Comparison of ENCODE assay signal across 12 cellular contexts in the genomic region with DNA sequence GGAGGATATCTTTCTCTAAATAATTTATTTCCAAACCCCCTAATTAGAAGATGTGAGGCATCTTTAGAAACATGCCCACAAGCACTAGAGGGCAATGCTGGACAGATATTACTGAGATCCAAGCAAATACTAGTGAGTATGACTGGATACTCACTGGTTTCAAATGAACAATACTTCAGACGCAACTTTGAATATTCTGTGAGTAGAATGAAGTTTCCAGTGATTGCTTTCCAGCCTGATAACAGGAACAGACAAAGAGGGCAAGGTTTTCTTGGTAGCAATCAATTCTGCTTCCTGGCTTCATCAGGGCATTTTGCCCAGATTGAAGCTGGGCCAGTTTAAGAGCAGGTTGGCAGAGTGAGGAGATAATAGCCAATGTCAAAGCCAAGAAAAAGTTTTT.
DNase-seq lines count a peak whose midpoint lies in the region; ATAC-seq and TF ChIP-seq lines count a peak whose summit lies in the region.
"Had no signal": no experiment of that assay in that cellular context is flagged by ENCODE, and none has a peak within 500 bp of the region (broad histone marks: within the 10 kb centered on the region; RNA-seq: fewer than 3 reads in every experiment).

No MANE protein-coding gene starts in this region.

- peaks cover 23% of the 10 kb centered on the region for H3K4me1 ChIP-seq in GM23338 (ENCODE audit: insufficient read depth)
- no peaks in the 10 kb centered on the region for H3K4me1 ChIP-seq in effector memory CD4-positive, alpha-beta T cell (ENCODE audit: control insufficient read depth, insufficient read depth, low read length, poor library complexity, severe bottlenecking)

- H3K4me3 Mint-ChIP-seq in GM23338 (no peak overlapping the region), WTC11 (no peak overlapping the region)
- no peak overlapping the region for H3K4me3 Mint-ChIP-seq in activated CD4-positive, alpha-beta T cell treated with anti-CD3 and anti-CD28 coated beads for 36 hours
- H3K4me3 Mint-ChIP-seq: activated naive CD4-positive, alpha-beta T cell treated with anti-CD3 and anti-CD28 coated beads, Interleukin-2, amount 10 ng/mL, durations not matched to agents 7 days and 5 days had no signal

- ATAC-seq in GM23338 (no peak), WTC11 (no peak)
- ATAC-seq in activated CD4-positive, alpha-beta T cell treated with anti-CD3 and anti-CD28 coated beads for 36 hours: no peak
- ATAC-seq: mucosa of descending colon had no signal

- H3K9me3 Mint-ChIP-seq in GM23338: no peaks in the 10 kb centered on the region
- H3K9me3 Mint-ChIP-seq in WTC11: no peaks in the 10 kb centered on the region
- peaks cover 7% of the 10 kb centered on the region for H3K9me3 Mint-ChIP-seq in activated CD4-positive, alpha-beta T cell treated with anti-CD3 and anti-CD28 coated beads for 36 hours (ENCODE audit: low read depth)

- H2AFZ ChIP-seq in GM23338: no peak overlapping the region

- no peaks in the 10 kb centered on the region for H3K27me3 ChIP-seq in AG04450 (ENCODE audit: control insufficient read depth, insufficient read depth, low read length)
- H3K27me3 ChIP-seq in GM23338 (ENCODE audit: insufficient read depth): no peaks in the 10 kb centered on the region
- H3K27me3 ChIP-seq in WERI-Rb-1 (ENCODE audit: insufficient read depth, low read depth, severe bottlenecking): no peaks in the 10 kb centered on the region
- H3K27me3 ChIP-seq in effector memory CD4-positive, alpha-beta T cell (replicated peaks; ENCODE audit: control insufficient read depth, insufficient read depth, low read length, poor library complexity, severe bottlenecking): no peaks in the 10 kb centered on the region

- CTCF ChIA-PET in AG04450 (lab: Charles Lee) (interaction anchor here (1.6 kb wide), 1 partner anchor 816 kb away, joined by 4 read pairs; no protein-coding TSS in a partner anchor), WTC11 (lab: Charles Lee) (interaction anchor here (1.0 kb wide), 1 partner anchor 10 kb away, joined by 4 read pairs; no protein-coding TSS in a partner anchor)
- CTCF ChIA-PET in activated CD4-positive, alpha-beta T cell treated with anti-CD3 and anti-CD28 coated beads for 36 hours (lab: Charles Lee): no interaction called here

- no peaks in the 10 kb centered on the region for H3K36me3 ChIP-seq in GM23338 (ENCODE audit: insufficient read depth)
- no peaks in the 10 kb centered on the region for H3K36me3 ChIP-seq in WERI-Rb-1
- H3K36me3 ChIP-seq in effector memory CD4-positive, alpha-beta T cell (ENCODE audit: control insufficient read depth, insufficient read depth, low read length): no peaks in the 10 kb centered on the region
- H3K36me3 ChIP-seq: thoracic aorta had no signal

- H3K79me2 ChIP-seq in GM23338 (replicated peaks; ENCODE audit: insufficient read depth): no peaks in the 10 kb centered on the region

- H3K27me3 Mint-ChIP-seq in GM23338 (ENCODE audit: insufficient read depth, low read depth, poor library complexity) (peaks cover 3% of the 10 kb centered on the region), WTC11 (ENCODE audit: low read depth) (no peaks in the 10 kb centered on the region)
- H3K27me3 Mint-ChIP-seq in activated CD4-positive, alpha-beta T cell treated with anti-CD3 and anti-CD28 coated beads for 36 hours: no peaks in the 10 kb centered on the region
- H3K27me3 Mint-ChIP-seq: activated naive CD4-positive, alpha-beta T cell treated with anti-CD3 and anti-CD28 coated beads, Interleukin-2, amount 10 ng/mL, durations not matched to agents 7 days and 5 days had no signal

- H3K4me2 ChIP-seq in GM23338: no peak overlapping the region

- H3K4me3 ChIP-seq in AG04450 (ENCODE audit: low read depth, low read length) (no peak overlapping the region), GM23338 (no peak overlapping the region), WERI-Rb-1 (ENCODE audit: low read depth, low read length) (no peak overlapping the region)
- no peak overlapping the region for H3K4me3 ChIP-seq in effector memory CD4-positive, alpha-beta T cell (ENCODE audit: insufficient read depth, low read depth, low read length, poor library complexity, severe bottlenecking)
- H3K4me3 ChIP-seq: mucosa of descending colon, thoracic aorta had no signal

- DNase-seq in AG04450 (ENCODE audit: low read depth, low spot score) (no peak), GM23338 (ENCODE audit: low spot score) (peak; percentile 27), WERI-Rb-1 (peak; percentile 16), left kidney (ENCODE audit: low read depth, low spot score) (peak; percentile 61), WTC11 (ENCODE audit: low spot score) (no peak), SIG-M5 (lab: John Stamatoyannopoulos, UW) (no peak)
- DNase-seq in effector memory CD4-positive, alpha-beta T cell: no peak
- DNase-seq in activated CD4-positive, alpha-beta T cell treated with anti-CD3 and anti-CD28 coated beads for 36 hours: no peak
- DNase-seq: activated naive CD4-positive, alpha-beta T cell treated with anti-CD3 and anti-CD28 coated beads, Interleukin-2, amount 10 ng/mL, durations not matched to agents 7 days and 5 days; erythroblast had no signal

- TF ChIP-seq CTCF in AG04450 (IDR thresholded peaks at IDR 0.05; ENCODE audit: low read depth, low read length) (peak; percentile 28), GM23338 (conservative IDR thresholded peaks at IDR 0.05; ENCODE audit: low read depth in 2 of 2) (peak; percentile 32 to 44; a peak in 2 of 4 replicates), WERI-Rb-1 (IDR thresholded peaks at IDR 0.05; ENCODE audit: low read depth, low read length) (no peak; the same call in 1 of the 2 replicates), WTC11 (IDR thresholded peaks at IDR 0.05) (no peak)

- peaks cover 25% of the 10 kb centered on the region for H3K4me1 Mint-ChIP-seq in GM23338
- H3K4me1 Mint-ChIP-seq in WTC11: peaks cover 30% of the 10 kb centered on the region
- no peaks in the 10 kb centered on the region for H3K4me1 Mint-ChIP-seq in activated CD4-positive, alpha-beta T cell treated with anti-CD3 and anti-CD28 coated beads for 36 hours
- H3K4me1 Mint-ChIP-seq: activated naive CD4-positive, alpha-beta T cell treated with anti-CD3 and anti-CD28 coated beads, Interleukin-2, amount 10 ng/mL, durations not matched to agents 7 days and 5 days had no signal

- H4K20me1 ChIP-seq in GM23338 (replicated peaks; ENCODE audit: insufficient read depth): no peaks in the 10 kb centered on the region

- no peaks in the 10 kb centered on the region for H3K36me3 Mint-ChIP-seq in GM23338 (ENCODE audit: low read depth)
- H3K36me3 Mint-ChIP-seq in WTC11: no peaks in the 10 kb centered on the region
- H3K36me3 Mint-ChIP-seq in activated CD4-positive, alpha-beta T cell treated with anti-CD3 and anti-CD28 coated beads for 36 hours (ENCODE audit: low read depth): no peaks in the 10 kb centered on the region
- H3K36me3 Mint-ChIP-seq: activated naive CD4-positive, alpha-beta T cell treated with anti-CD3 and anti-CD28 coated beads, Interleukin-2, amount 10 ng/mL, durations not matched to agents 7 days and 5 days had no signal

- no peak overlapping the region for H3K27ac Mint-ChIP-seq in GM23338
- H3K27ac Mint-ChIP-seq in WTC11: no peak overlapping the region
- no peak overlapping the region for H3K27ac Mint-ChIP-seq in activated CD4-positive, alpha-beta T cell treated with anti-CD3 and anti-CD28 coated beads for 36 hours
- H3K27ac Mint-ChIP-seq: activated naive CD4-positive, alpha-beta T cell treated with anti-CD3 and anti-CD28 coated beads, Interleukin-2, amount 10 ng/mL, durations not matched to agents 7 days and 5 days had no signal

- H3K9me2 ChIP-seq in GM23338 (ENCODE audit: insufficient read depth): no peaks in the 10 kb centered on the region; the same call in 1 of the 2 replicates

- no peak overlapping the region for H3K27ac ChIP-seq in AG04450 (ENCODE audit: low read depth, low read length)
- no peak overlapping the region for H3K27ac ChIP-seq in GM23338 (ENCODE audit: low read depth)
- no peak overlapping the region for H3K27ac ChIP-seq in WERI-Rb-1
- no peak overlapping the region for H3K27ac ChIP-seq in effector memory CD4-positive, alpha-beta T cell (ENCODE audit: insufficient read depth, low read length, poor library complexity, severe bottlenecking)
- H3K27ac ChIP-seq: thoracic aorta had no signal

- no peaks in the 10 kb centered on the region for H3F3A ChIP-seq in GM23338 (replicated peaks; ENCODE audit: low read depth)

- intact Hi-C loops in activated CD4-positive, alpha-beta T cell treated with anti-CD3 and anti-CD28 coated beads for 36 hours (cut with DNase I, micrococcal nuclease): no loop called here

- H3K9me3 ChIP-seq in AG04450 (ENCODE audit: control insufficient read depth, insufficient read depth, low read length) (no peaks in the 10 kb centered on the region), WERI-Rb-1 (ENCODE audit: severe bottlenecking) (no peaks in the 10 kb centered on the region)
- no peaks in the 10 kb centered on the region for H3K9me3 ChIP-seq in effector memory CD4-positive, alpha-beta T cell (ENCODE audit: control insufficient read depth, low read length)
- H3K9me3 ChIP-seq: mucosa of descending colon, thoracic aorta had no signal

- POLR2A ChIA-PET in AG04450 (lab: Yijun Ruan, JAX) (no interaction called here), WTC11 (lab: Charles Lee) (no interaction called here)
- POLR2A ChIA-PET in activated CD4-positive, alpha-beta T cell treated with anti-CD3 and anti-CD28 coated beads for 36 hours (lab: Charles Lee): no interaction called here

TF ChIP-seq in GM23338, 12 proteins besides CTCF, POLR2A, EP300 and RAD21:
- TF ChIP-seq EZH2phosphoT487 (IDR thresholded peaks at IDR 0.05; ENCODE audit: unreplicated experiment): no peak

TF ChIP-seq in WTC11, 78 proteins besides CTCF, POLR2A, EP300 and RAD21 (continues in another document):
- TF ChIP-seq CBFB (CRISPR knock-in tag; IDR thresholded peaks at IDR 0.05; ENCODE audit: low read depth) (no peak), ZNF263 (CRISPR knock-in tag; IDR thresholded peaks at IDR 0.05; ENCODE audit: low read depth) (no peak), OVOL2 (CRISPR knock-in tag; IDR thresholded peaks at IDR 0.05; ENCODE audit: borderline replicate concordance) (no peak)
- TF ChIP-seq, protein P1, sequence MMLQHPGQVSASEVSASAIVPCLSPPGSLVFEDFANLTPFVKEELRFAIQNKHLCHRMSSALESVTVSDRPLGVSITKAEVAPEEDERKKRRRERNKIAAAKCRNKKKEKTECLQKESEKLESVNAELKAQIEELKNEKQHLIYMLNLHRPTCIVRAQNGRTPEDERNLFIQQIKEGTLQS (CRISPR knock-in tag; conservative IDR thresholded peaks at IDR 0.05): no peak
- TF ChIP-seq, protein P2, sequence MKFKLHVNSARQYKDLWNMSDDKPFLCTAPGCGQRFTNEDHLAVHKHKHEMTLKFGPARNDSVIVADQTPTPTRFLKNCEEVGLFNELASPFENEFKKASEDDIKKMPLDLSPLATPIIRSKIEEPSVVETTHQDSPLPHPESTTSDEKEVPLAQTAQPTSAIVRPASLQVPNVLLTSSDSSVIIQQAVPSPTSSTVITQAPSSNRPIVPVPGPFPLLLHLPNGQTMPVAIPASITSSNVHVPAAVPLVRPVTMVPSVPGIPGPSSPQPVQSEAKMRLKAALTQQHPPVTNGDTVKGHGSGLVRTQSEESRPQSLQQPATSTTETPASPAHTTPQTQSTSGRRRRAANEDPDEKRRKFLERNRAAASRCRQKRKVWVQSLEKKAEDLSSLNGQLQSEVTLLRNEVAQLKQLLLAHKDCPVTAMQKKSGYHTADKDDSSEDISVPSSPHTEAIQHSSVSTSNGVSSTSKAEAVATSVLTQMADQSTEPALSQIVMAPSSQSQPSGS (CRISPR knock-in tag; IDR thresholded peaks at IDR 0.05; ENCODE audit: borderline replicate concordance, low read depth): no peak

Comparison
In these comparisons a context has a peak if more than half of its experiments do, and no peak if none do; other contexts are left out.
1. DNase-seq: peak in GM23338 (single experiment), WERI-Rb-1 (single experiment) and left kidney (single experiment); none in AG04450 (single experiment), WTC11 (single experiment), SIG-M5 (single experiment), effector memory CD4-positive, alpha-beta T cell (0 of 3) and activated CD4-positive, alpha-beta T cell treated with anti-CD3 and anti-CD28 coated beads for 36 hours (single experiment).
2. CTCF ChIP-seq: peak in AG04450 (single experiment) and GM23338 (2 of 2); none in WERI-Rb-1 (single experiment) and WTC11 (single experiment).